1 cellular context compared by ENCODE assay signal in the genomic region with DNA sequence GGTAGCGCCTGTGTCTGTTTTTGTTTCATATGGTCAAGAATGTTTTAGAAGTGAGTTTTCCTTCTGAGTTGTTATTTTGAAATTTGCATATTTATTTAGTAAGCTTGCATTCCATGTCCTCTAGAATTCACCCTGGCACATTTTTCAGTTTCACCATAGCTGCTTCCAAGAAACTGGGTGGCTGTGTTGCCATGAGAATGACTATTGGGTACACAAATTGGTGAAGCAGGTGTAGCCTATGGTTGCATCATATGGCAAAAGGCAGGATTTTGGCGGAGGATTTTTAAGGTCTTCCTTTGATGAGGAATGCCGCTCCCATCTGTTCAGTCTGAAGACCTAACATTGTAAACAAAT.
TF ChIP-seq lines count a peak whose summit lies in the region.

No MANE protein-coding gene starts in this region.

TF ChIP-seq in GM12878, 131 proteins besides CTCF, POLR2A, EP300 and RAD21:
- TF ChIP-seq, protein P1, sequence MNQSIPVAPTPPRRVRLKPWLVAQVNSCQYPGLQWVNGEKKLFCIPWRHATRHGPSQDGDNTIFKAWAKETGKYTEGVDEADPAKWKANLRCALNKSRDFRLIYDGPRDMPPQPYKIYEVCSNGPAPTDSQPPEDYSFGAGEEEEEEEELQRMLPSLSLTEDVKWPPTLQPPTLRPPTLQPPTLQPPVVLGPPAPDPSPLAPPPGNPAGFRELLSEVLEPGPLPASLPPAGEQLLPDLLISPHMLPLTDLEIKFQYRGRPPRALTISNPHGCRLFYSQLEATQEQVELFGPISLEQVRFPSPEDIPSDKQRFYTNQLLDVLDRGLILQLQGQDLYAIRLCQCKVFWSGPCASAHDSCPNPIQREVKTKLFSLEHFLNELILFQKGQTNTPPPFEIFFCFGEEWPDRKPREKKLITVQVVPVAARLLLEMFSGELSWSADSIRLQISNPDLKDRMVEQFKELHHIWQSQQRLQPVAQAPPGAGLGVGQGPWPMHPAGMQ (IDR thresholded peaks at IDR 0.05; ENCODE audit: borderline replicate concordance) = no peak
- TF ChIP-seq, protein P2, sequence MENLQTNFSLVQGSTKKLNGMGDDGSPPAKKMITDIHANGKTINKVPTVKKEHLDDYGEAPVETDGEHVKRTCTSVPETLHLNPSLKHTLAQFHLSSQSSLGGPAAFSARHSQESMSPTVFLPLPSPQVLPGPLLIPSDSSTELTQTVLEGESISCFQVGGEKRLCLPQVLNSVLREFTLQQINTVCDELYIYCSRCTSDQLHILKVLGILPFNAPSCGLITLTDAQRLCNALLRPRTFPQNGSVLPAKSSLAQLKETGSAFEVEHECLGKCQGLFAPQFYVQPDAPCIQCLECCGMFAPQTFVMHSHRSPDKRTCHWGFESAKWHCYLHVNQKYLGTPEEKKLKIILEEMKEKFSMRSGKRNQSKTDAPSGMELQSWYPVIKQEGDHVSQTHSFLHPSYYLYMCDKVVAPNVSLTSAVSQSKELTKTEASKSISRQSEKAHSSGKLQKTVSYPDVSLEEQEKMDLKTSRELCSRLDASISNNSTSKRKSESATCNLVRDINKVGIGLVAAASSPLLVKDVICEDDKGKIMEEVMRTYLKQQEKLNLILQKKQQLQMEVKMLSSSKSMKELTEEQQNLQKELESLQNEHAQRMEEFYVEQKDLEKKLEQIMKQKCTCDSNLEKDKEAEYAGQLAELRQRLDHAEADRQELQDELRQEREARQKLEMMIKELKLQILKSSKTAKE (IDR thresholded peaks at IDR 0.05; ENCODE audit: low read depth, poor library complexity, severe bottlenecking) = peak; percentile 35
- TF ChIP-seq IKZF2 (IDR thresholded peaks at IDR 0.05) = no peak
- no peak for TF ChIP-seq NR2F1 (conservative IDR thresholded peaks at IDR 0.05)
- TF ChIP-seq CHD1 (IDR thresholded peaks at IDR 0.05; ENCODE audit: low read depth, low read length) = 0 out of 2 replicates have a peak, but pooled peaks have one; percentile 14
- TF ChIP-seq MEF2A (IDR thresholded peaks at IDR 0.05; ENCODE audit: insufficient read depth, low read depth, low read length) = no peak
- TF ChIP-seq HCFC1 (IDR thresholded peaks at IDR 0.05; ENCODE audit: low read length) = no peak
- peak; percentile 8; the same call in 1 of the 2 replicates for TF ChIP-seq ATF7 (IDR thresholded peaks at IDR 0.05; ENCODE audit: low read depth)
- TF ChIP-seq MYC (IDR thresholded peaks at IDR 0.05; ENCODE audit: insufficient read depth, insufficient read length, insufficient replicate concordance, low read length, severe bottlenecking) = no peak
- no peak for TF ChIP-seq CEBPB (IDR thresholded peaks at IDR 0.05; ENCODE audit: borderline replicate concordance in 1 of 2, low read depth in 2 of 2, low read length in 2 of 2)
- no peak for TF ChIP-seq ZNF274 (IDR thresholded peaks at IDR 0.05; ENCODE audit: insufficient read depth, insufficient read length)
- TF ChIP-seq SREBF2 (IDR thresholded peaks at IDR 0.05; ENCODE audit: low read length) = no peak
- no peak for TF ChIP-seq ZNF24 (IDR thresholded peaks at IDR 0.05)
- TF ChIP-seq SMARCA5 (IDR thresholded peaks at IDR 0.05) = no peak
- TF ChIP-seq CBX5 (IDR thresholded peaks at IDR 0.05; ENCODE audit: low read depth) = no peak
- no peak for TF ChIP-seq RFX5 (IDR thresholded peaks at IDR 0.05; ENCODE audit: low read depth, low read length)
- no peak for TF ChIP-seq NFYA (IDR thresholded peaks at IDR 0.05; ENCODE audit: borderline replicate concordance, low read depth, low read length)
- TF ChIP-seq ZNF207 (IDR thresholded peaks at IDR 0.05; ENCODE audit: borderline replicate concordance) = no peak
- no peak for TF ChIP-seq CHD4 (IDR thresholded peaks at IDR 0.05)
- TF ChIP-seq EED (IDR thresholded peaks at IDR 0.05; ENCODE audit: low read depth) = no peak
- TF ChIP-seq JUND (IDR thresholded peaks at IDR 0.05; ENCODE audit: low read depth, low read length) = no peak
- no peak for TF ChIP-seq NRF1 (conservative IDR thresholded peaks at IDR 0.05; ENCODE audit: low read depth, low read length)
- TF ChIP-seq, protein P3, sequence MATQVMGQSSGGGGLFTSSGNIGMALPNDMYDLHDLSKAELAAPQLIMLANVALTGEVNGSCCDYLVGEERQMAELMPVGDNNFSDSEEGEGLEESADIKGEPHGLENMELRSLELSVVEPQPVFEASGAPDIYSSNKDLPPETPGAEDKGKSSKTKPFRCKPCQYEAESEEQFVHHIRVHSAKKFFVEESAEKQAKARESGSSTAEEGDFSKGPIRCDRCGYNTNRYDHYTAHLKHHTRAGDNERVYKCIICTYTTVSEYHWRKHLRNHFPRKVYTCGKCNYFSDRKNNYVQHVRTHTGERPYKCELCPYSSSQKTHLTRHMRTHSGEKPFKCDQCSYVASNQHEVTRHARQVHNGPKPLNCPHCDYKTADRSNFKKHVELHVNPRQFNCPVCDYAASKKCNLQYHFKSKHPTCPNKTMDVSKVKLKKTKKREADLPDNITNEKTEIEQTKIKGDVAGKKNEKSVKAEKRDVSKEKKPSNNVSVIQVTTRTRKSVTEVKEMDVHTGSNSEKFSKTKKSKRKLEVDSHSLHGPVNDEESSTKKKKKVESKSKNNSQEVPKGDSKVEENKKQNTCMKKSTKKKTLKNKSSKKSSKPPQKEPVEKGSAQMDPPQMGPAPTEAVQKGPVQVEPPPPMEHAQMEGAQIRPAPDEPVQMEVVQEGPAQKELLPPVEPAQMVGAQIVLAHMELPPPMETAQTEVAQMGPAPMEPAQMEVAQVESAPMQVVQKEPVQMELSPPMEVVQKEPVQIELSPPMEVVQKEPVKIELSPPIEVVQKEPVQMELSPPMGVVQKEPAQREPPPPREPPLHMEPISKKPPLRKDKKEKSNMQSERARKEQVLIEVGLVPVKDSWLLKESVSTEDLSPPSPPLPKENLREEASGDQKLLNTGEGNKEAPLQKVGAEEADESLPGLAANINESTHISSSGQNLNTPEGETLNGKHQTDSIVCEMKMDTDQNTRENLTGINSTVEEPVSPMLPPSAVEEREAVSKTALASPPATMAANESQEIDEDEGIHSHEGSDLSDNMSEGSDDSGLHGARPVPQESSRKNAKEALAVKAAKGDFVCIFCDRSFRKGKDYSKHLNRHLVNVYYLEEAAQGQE (IDR thresholded peaks at IDR 0.05; ENCODE audit: low read depth, low read length) = no peak
- TF ChIP-seq, protein P4, sequence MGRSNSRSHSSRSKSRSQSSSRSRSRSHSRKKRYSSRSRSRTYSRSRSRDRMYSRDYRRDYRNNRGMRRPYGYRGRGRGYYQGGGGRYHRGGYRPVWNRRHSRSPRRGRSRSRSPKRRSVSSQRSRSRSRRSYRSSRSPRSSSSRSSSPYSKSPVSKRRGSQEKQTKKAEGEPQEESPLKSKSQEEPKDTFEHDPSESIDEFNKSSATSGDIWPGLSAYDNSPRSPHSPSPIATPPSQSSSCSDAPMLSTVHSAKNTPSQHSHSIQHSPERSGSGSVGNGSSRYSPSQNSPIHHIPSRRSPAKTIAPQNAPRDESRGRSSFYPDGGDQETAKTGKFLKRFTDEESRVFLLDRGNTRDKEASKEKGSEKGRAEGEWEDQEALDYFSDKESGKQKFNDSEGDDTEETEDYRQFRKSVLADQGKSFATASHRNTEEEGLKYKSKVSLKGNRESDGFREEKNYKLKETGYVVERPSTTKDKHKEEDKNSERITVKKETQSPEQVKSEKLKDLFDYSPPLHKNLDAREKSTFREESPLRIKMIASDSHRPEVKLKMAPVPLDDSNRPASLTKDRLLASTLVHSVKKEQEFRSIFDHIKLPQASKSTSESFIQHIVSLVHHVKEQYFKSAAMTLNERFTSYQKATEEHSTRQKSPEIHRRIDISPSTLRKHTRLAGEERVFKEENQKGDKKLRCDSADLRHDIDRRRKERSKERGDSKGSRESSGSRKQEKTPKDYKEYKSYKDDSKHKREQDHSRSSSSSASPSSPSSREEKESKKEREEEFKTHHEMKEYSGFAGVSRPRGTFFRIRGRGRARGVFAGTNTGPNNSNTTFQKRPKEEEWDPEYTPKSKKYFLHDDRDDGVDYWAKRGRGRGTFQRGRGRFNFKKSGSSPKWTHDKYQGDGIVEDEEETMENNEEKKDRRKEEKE (IDR thresholded peaks at IDR 0.05) = no peak
- TF ChIP-seq TCF7 (IDR thresholded peaks at IDR 0.05; ENCODE audit: borderline replicate concordance) = no peak
